ENCODE assay signal across 27 cellular contexts in genomic region chr7:17209101-17209500, GRCh38.
"Had no signal": no experiment of that assay in that cellular context is flagged by ENCODE, and none has a peak within 500 bp of the region (broad histone marks: within the 10 kb centered on the region; RNA-seq: fewer than 3 reads in every experiment).

No MANE protein-coding gene starts in this region.

- H3K9me3 ChIP-seq: colonic mucosa, esophagus muscularis mucosa, esophagus squamous epithelium, gastrocnemius medialis, gastroesophageal sphincter, heart left ventricle, heart right ventricle had no signal

- H3K4me3 ChIP-seq: colonic mucosa, coronary artery, dorsolateral prefrontal cortex, esophagus muscularis mucosa, esophagus squamous epithelium, gastrocnemius medialis, gastroesophageal sphincter, heart left ventricle, heart right ventricle had no signal

- H3K27me3 ChIP-seq: colonic mucosa, dorsolateral prefrontal cortex, esophagus muscularis mucosa, esophagus squamous epithelium, foreskin keratinocyte, gastrocnemius medialis, gastroesophageal sphincter, heart left ventricle, heart right ventricle had no signal

- H3K4me3 Mint-ChIP-seq: dendritic cell treated with granulocyte-macrophage colony-stimulating factor and Interleukin-4, amounts not matched to agents 40 ng/mL and 50 ng/mL, for 4 days; effector memory CD8-positive, alpha-beta T cell; endodermal cell had no signal

- FAIRE-seq: colon, endometrium, endothelial cell of umbilical vein, frontal cortex had no signal

- H3K9me3 Mint-ChIP-seq: dendritic cell treated with granulocyte-macrophage colony-stimulating factor and Interleukin-4, amounts not matched to agents 40 ng/mL and 50 ng/mL, for 4 days; effector memory CD8-positive, alpha-beta T cell; endodermal cell had no signal

- H3K27ac ChIP-seq: colonic mucosa, coronary artery, dorsolateral prefrontal cortex, epithelial cell of prostate, esophagus muscularis mucosa, esophagus squamous epithelium, foreskin keratinocyte, gastrocnemius medialis, gastroesophageal sphincter, heart left ventricle, heart right ventricle had no signal

- H3K27ac Mint-ChIP-seq: dendritic cell treated with granulocyte-macrophage colony-stimulating factor and Interleukin-4, amounts not matched to agents 40 ng/mL and 50 ng/mL, for 4 days; effector memory CD8-positive, alpha-beta T cell; endodermal cell had no signal

- H3K36me3 ChIP-seq: colonic mucosa, esophagus muscularis mucosa, esophagus squamous epithelium, gastrocnemius medialis, gastroesophageal sphincter, heart left ventricle, heart right ventricle had no signal

- H3K27me3 Mint-ChIP-seq: dendritic cell treated with granulocyte-macrophage colony-stimulating factor and Interleukin-4, amounts not matched to agents 40 ng/mL and 50 ng/mL, for 4 days; effector memory CD8-positive, alpha-beta T cell had no signal

- DNase-seq: colonic mucosa; cortex of kidney; dermis blood vessel endothelial cell; dorsolateral prefrontal cortex; effector CD4-positive, alpha-beta T cell; effector CD8-positive, alpha-beta T cell; effector memory CD4-positive, alpha-beta T cell; effector memory CD8-positive, alpha-beta T cell; endodermal cell; erythroblast; esophagus squamous epithelium; foreskin fibroblast; foreskin keratinocyte; foreskin melanocyte; gastrocnemius medialis; head of caudate nucleus; heart left ventricle; heart right ventricle had no signal

- H3K4me1 ChIP-seq: colonic mucosa, esophagus muscularis mucosa, esophagus squamous epithelium, foreskin keratinocyte, gastrocnemius medialis, gastroesophageal sphincter had no signal
